In genomic region chr19:1258707-1259205, GRCh38 we compare ENCODE assay signal across 8 cellular contexts. TPM values are rescaled to one million over a fixed set of nuclear protein-coding genes. Genes with fewer than 3 reads are reported as not detected.
A peak's percentile ranks its signal among the peaks of the same experiment; 100 is the strongest.
DNase-seq lines count a peak whose midpoint lies in the region; FAIRE-seq and TF ChIP-seq lines count a peak whose summit lies in the region.

No MANE protein-coding gene starts in this region.

- H3K9me3 Mint-ChIP-seq in CD14-positive monocyte (peaks cover 0 to 2% (median 0%) of the 10 kb centered on the region in 7 donors), nephron progenitor cell (no peaks in the 10 kb centered on the region)

- H3K36me3 ChIP-seq in KMS-11 (ENCODE audit: insufficient read depth) = no peaks in the 10 kb centered on the region; the same call in 1 of the 2 replicates
- peaks cover 30% of the 10 kb centered on the region for H3K36me3 ChIP-seq in bronchial epithelial cell (ENCODE audit: control insufficient read depth, insufficient read depth, low read length)
- H3K36me3 ChIP-seq in H7 (replicated peaks; ENCODE audit: control insufficient read depth, insufficient read depth, low read length) = peaks cover 19% of the 10 kb centered on the region

- peak overlapping the region; percentile 62; the same call in 1 of the 2 replicates for H3K9ac ChIP-seq in KMS-11

- peak overlapping the region; percentile 86 for H3K4me2 ChIP-seq in KMS-11

- H3K27me3 Mint-ChIP-seq in CD14-positive monocyte (ENCODE audit: low read depth in 3 of 3) = peaks cover 3 to 8% (median 7%) of the 10 kb centered on the region in 3 donors
- peaks cover 3% of the 10 kb centered on the region for H3K27me3 Mint-ChIP-seq in nephron progenitor cell (ENCODE audit: low read depth, poor library complexity)

- TF ChIP-seq CTCF in CD14-positive monocyte (IDR thresholded peaks at IDR 0.05) = no peak
- no peak; the same call in 1 of the 2 replicates for TF ChIP-seq CTCF in KMS-11 (conservative IDR thresholded peaks at IDR 0.05; ENCODE audit: low read depth, low read length)
- TF ChIP-seq CTCF in bronchial epithelial cell (IDR thresholded peaks at IDR 0.05; ENCODE audit: insufficient read depth, low read length, severe bottlenecking) = no peak
- TF ChIP-seq CTCF in nephron progenitor cell (IDR thresholded peaks at IDR 0.05) = no peak

- H3K79me2 ChIP-seq in KMS-11 (ENCODE audit: insufficient read depth, low read depth) = no peaks in the 10 kb centered on the region

- DNase-seq in CD14-positive monocyte (ENCODE audit: low spot score) (no peak), bronchial epithelial cell (ENCODE audit: low read depth) (peak; percentile 29), nephron progenitor cell (no peak), SHP77 treated with DMSO at 0.1 percent for 48 hours (lab: John Stamatoyannopoulos, UW) (no peak), H7 (no peak), NCI-H1417 treated with DMSO at 0.1 percent for 48 hours (lab: John Stamatoyannopoulos, UW) (no peak), SHP77 (lab: John Stamatoyannopoulos, UW) (no peak)

- H4K20me1 ChIP-seq in KMS-11 (ENCODE audit: insufficient read depth) = no peaks in the 10 kb centered on the region

- no peak for FAIRE-seq in bronchial epithelial cell (lab: Jason Lieb, UNC)

- intact Hi-C loops in CD14-positive monocyte (cut with micrococcal nuclease) = no loop called here

- H3K4me3 ChIP-seq in KMS-11 (IDR thresholded peaks at IDR 0.05; ENCODE audit: insufficient read depth, low read depth, low read length) (no peak overlapping the region), bronchial epithelial cell (ENCODE audit: low read depth, low read length) (no peak overlapping the region), H7 (ENCODE audit: insufficient read depth, low read depth, low read length) (no peak overlapping the region)

- no peaks in the 10 kb centered on the region for H3K27me3 ChIP-seq in KMS-11 (ENCODE audit: insufficient read depth, low read depth)
- H3K27me3 ChIP-seq in bronchial epithelial cell (ENCODE audit: control insufficient read depth, insufficient read depth, low read length) = no peaks in the 10 kb centered on the region
- H3K27me3 ChIP-seq in H7 (ENCODE audit: control insufficient read depth, insufficient read depth, low read length) = no peaks in the 10 kb centered on the region

- peaks cover 60% of the 10 kb centered on the region for H3K4me1 Mint-ChIP-seq in CD14-positive monocyte
- H3K4me1 Mint-ChIP-seq in nephron progenitor cell = peaks cover 72% of the 10 kb centered on the region

- H3K27ac ChIP-seq in KMS-11 = peak overlapping the region; percentile 74

- peaks cover 29% of the 10 kb centered on the region for H3K4me1 ChIP-seq in KMS-11 (ENCODE audit: low read depth, poor library complexity, severe bottlenecking)

- H3K36me3 Mint-ChIP-seq in CD14-positive monocyte (peaks cover 34 to 46% of the 10 kb centered on the region in 2 donors), nephron progenitor cell (ENCODE audit: low read depth) (peaks cover 18% of the 10 kb centered on the region)

- peak overlapping the region; percentile 39; the same call in 1 of the 2 replicates for H2AFZ ChIP-seq in KMS-11 (ENCODE audit: low read depth)

- H3K27ac Mint-ChIP-seq in CD14-positive monocyte = peak overlapping the region; percentile 93 to 97 (median 96)
- peak overlapping the region; percentile 68 for H3K27ac Mint-ChIP-seq in nephron progenitor cell

- H3K4me3 Mint-ChIP-seq in CD14-positive monocyte (peak overlapping the region; percentile 85 to 89), nephron progenitor cell (no peak overlapping the region)

RNA-seq across cellular contexts. Expression of gene MIDN, which starts 10.4 kb away (rescaled TPM):
- polyA plus RNA-seq in CD14-positive monocyte = 10 to 100 TPM in 1 of 2 donors, 1 to 10 TPM in 1; 5.6 to 11.0 TPM
- total RNA-seq in bronchial epithelial cell = 15.8 and 31.1 TPM in 2 replicates
- total RNA-seq in H7 (2014; rRNA removed; shearing (Covaris generic)) = 35.1 and 50.3 TPM in 2 replicates

RNA-seq across cellular contexts. Expression of gene CIRBP, which starts 10.4 kb away (rescaled TPM):
- polyA plus RNA-seq in CD14-positive monocyte = 10 to 100 TPM; 39.6 to 51.1 TPM
- 317 and 370 TPM in 2 replicates for total RNA-seq in bronchial epithelial cell
- total RNA-seq in H7 (2014; rRNA removed; shearing (Covaris generic)) = 219 and 221 TPM in 2 replicates

RNA-seq across cellular contexts. Expression of gene FAM174C, which starts 16.6 kb away (rescaled TPM):
- polyA plus RNA-seq in CD14-positive monocyte = 10 to 100 TPM; 40.0 to 56.2 TPM
- 20.8 and 27.1 TPM in 2 replicates for total RNA-seq in bronchial epithelial cell
- total RNA-seq in H7 (2014; rRNA removed; shearing (Covaris generic)) = 78.0 and 83.1 TPM in 2 replicates

RNA-seq across cellular contexts. Expression of gene ATP5F1D, which starts 17.2 kb away (rescaled TPM):
- 100 to 1,000 TPM; 143 to 160 TPM for polyA plus RNA-seq in CD14-positive monocyte
- total RNA-seq in bronchial epithelial cell = 8.7 and 14.8 TPM in 2 replicates
- total RNA-seq in H7 (2014; rRNA removed; shearing (Covaris generic)) = 44.7 and 53.1 TPM in 2 replicates

RNA-seq across cellular contexts. Expression of gene CBARP, which starts 21.0 kb away (rescaled TPM):
- not detected for polyA plus RNA-seq in CD14-positive monocyte
- 1.2 and 2.9 TPM in 2 replicates for total RNA-seq in bronchial epithelial cell
- 6.7 and 9.8 TPM in 2 replicates for total RNA-seq in H7 (2014; rRNA removed; shearing (Covaris generic))
